In the genomic region with DNA sequence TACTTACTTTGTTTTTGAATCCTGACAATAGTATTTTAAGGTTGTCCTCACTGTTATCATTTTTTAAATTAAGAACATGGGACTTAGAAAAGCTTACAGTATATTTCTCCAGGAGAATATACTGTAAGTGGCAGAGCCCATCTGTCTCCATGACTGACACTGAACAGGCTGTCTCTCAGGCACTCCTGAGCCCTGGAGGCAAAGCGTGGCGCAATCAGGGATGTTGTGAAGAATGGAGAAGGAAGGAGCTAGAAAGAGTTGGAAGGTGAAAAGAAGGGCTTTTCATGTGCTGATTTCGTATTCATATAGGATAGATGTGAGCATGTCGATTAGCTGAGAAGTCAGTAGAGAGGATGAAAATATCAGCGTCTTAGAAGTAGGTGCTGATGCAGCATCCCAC, we compare ENCODE assay signal across 12 cellular contexts. TPM values are rescaled to one million over a fixed set of nuclear protein-coding genes. Genes with fewer than 3 reads are reported as not detected.
DNase-seq lines count a peak whose midpoint lies in the region.
"Had no signal": no experiment of that assay in that cellular context is flagged by ENCODE, and none has a peak within 500 bp of the region (broad histone marks: within the 10 kb centered on the region; RNA-seq: fewer than 3 reads in every experiment).

No MANE protein-coding gene starts in this region.

- in situ Hi-C loops in SK-MEL-5 (cut with HindIII; ENCODE audit: low pct_unique_long_range_greater_than_20kb, low sequenced_read_pairs): no loop called here

- DNase-seq in NCI-H82 (lab: John Stamatoyannopoulos, UW): peak; percentile 8
- DNase-seq in NCI-H82 treated with DMSO at 0.1 percent for 48 hours (lab: John Stamatoyannopoulos, UW; ENCODE audit: unreplicated experiment): no peak
- DNase-seq in ELF-1 (ENCODE audit: low read depth, low spot score): peak; percentile 52
- peak; percentile 38 for DNase-seq in SK-MEL-5 (ENCODE audit: low read depth, low spot score)
- peak; percentile 71 for DNase-seq in islet precursor cell
- DNase-seq in DMS79 treated with DMSO at 0.1 percent for 48 hours (lab: John Stamatoyannopoulos, UW): no peak
- DNase-seq in germinal center (ENCODE audit: low spot score): no peak
- DNase-seq in activated gamma-delta T cell (lab: John Stamatoyannopoulos, UW): no peak
- DNase-seq: AML-193; Caco-2; CD8-positive, alpha-beta memory T cell; H7 had no signal

RNA-seq across cellular contexts. Expression of gene FGF12, which starts 41.5 kb away (rescaled TPM):
- total RNA-seq in SK-MEL-5 (2014; rRNA removed; shearing (Covaris generic)): 21.8 and 32.5 TPM in 2 replicates
- polyA plus RNA-seq in SK-MEL-5 (2015; cell fraction: cytosol; rRNA removed): 5.5 and 5.8 TPM in 2 replicates
- polyA plus RNA-seq in SK-MEL-5 (2015; cell fraction: nucleus; rRNA removed): 0.53 and 3.1 TPM in 2 replicates
- total RNA-seq: CD8-positive, alpha-beta memory T cell had no signal
- polyA plus RNA-seq: CD8-positive, alpha-beta memory T cell had no signal

Comparison
In these comparisons a context has a peak if more than half of its experiments do, and no peak if none do; other contexts are left out.
1. DNase-seq: peak in NCI-H82 (single experiment), ELF-1 (single experiment), SK-MEL-5 (single experiment) and islet precursor cell (single experiment); none in NCI-H82 treated with DMSO at 0.1 percent for 48 hours (single experiment), DMS79 treated with DMSO at 0.1 percent for 48 hours (single experiment), germinal center (single experiment) and activated gamma-delta T cell (single experiment).